ENCODE assay signal across 9 cellular contexts in genomic region chr11:61968758-61969390, GRCh38. TPM values are rescaled to one million over a fixed set of nuclear protein-coding genes. Genes with fewer than 3 reads are reported as not detected.
A peak's percentile ranks its signal among the peaks of the same experiment; 100 is the strongest.
DNase-seq lines count a peak whose midpoint lies in the region; ATAC-seq and TF ChIP-seq lines count a peak whose summit lies in the region.
"Had no signal": no experiment of that assay in that cellular context is flagged by ENCODE, and none has a peak within 500 bp of the region (broad histone marks: within the 10 kb centered on the region; RNA-seq: fewer than 3 reads in every experiment).

No MANE protein-coding gene starts in this region.

- peak overlapping the region; percentile 91 for H3K27ac ChIP-seq in cardiac muscle cell
- H3K27ac ChIP-seq in caudate nucleus (ENCODE audit: low read depth, low read length), result peak overlapping the region; percentile 99
- H3K27ac ChIP-seq in upper lobe of right lung, result peak overlapping the region; percentile 98

- TF ChIP-seq CTCF in cardiac muscle cell (IDR thresholded peaks at IDR 0.05; ENCODE audit: low read depth, low read length), result no peak
- TF ChIP-seq CTCF in mucosa of descending colon (IDR thresholded peaks at IDR 0.05), result no peak
- no peak for TF ChIP-seq CTCF in upper lobe of right lung (IDR thresholded peaks at IDR 0.05)

- peaks cover 34% of the 10 kb centered on the region for H3K4me1 ChIP-seq in cardiac muscle cell (ENCODE audit: low read depth)
- H3K4me1 ChIP-seq in mucosa of descending colon (ENCODE audit: low read depth), result peaks cover 52% of the 10 kb centered on the region
- H3K4me1 ChIP-seq in upper lobe of right lung, result peaks cover 61% of the 10 kb centered on the region

- no peaks in the 10 kb centered on the region for H3K9me3 ChIP-seq in cardiac muscle cell (ENCODE audit: low read depth)
- no peaks in the 10 kb centered on the region for H3K9me3 ChIP-seq in mucosa of descending colon
- no peaks in the 10 kb centered on the region for H3K9me3 ChIP-seq in upper lobe of right lung

- peak overlapping the region; percentile 92 for H3K4me3 ChIP-seq in cardiac muscle cell
- no peak overlapping the region for H3K4me3 ChIP-seq in mucosa of descending colon
- peak overlapping the region; percentile 99 for H3K4me3 ChIP-seq in upper lobe of right lung

- intact Hi-C loops in Right ventricle myocardium superior (cut with DNase I), result no loop called here
- intact Hi-C loops in mucosa of descending colon (cut with DNase I, micrococcal nuclease), result loop anchor here in 1 of 2 donors (5.0 kb wide), 1 partner anchor 78 kb away; no protein-coding TSS in a partner anchor
- intact Hi-C loops in upper lobe of right lung (cut with DNase I), result no loop called here

- no peaks in the 10 kb centered on the region for H3K27me3 ChIP-seq in cardiac muscle cell
- H3K27me3 ChIP-seq in upper lobe of right lung, result no peaks in the 10 kb centered on the region

- H3K36me3 ChIP-seq in cardiac muscle cell (peaks cover 16% of the 10 kb centered on the region), mucosa of descending colon (ENCODE audit: low read depth) (no peaks in the 10 kb centered on the region), upper lobe of right lung (peaks cover 24% of the 10 kb centered on the region)

- DNase-seq in cardiac muscle cell (ENCODE audit: low read depth in 1 of 2, low spot score in 1 of 2) (no peak), Right ventricle myocardium superior (no peak), caudate nucleus (lab: John Stamatoyannopoulos, UW) (no peak), mucosa of descending colon (peak in 2 of 3 donors; percentile 33 to 39), upper lobe of right lung (peak; percentile 45), SW480 (ENCODE audit: low spot score) (no peak)

- ATAC-seq in Right ventricle myocardium superior (ENCODE audit: poor library complexity) (no peak), mucosa of descending colon (no peak), upper lobe of right lung (no peak), HG03097 (IDR thresholded peaks at IDR 0.05; ENCODE audit: low FRiP score, unreplicated experiment) (no peak), HG03521 (IDR thresholded peaks at IDR 0.05; ENCODE audit: unreplicated experiment) (no peak)

RNA-seq across cellular contexts. Expression of gene FTH1, which starts 1.4 kb away (rescaled TPM):
- 679 and 858 TPM in 2 replicates for total RNA-seq in cardiac muscle cell
- polyA plus RNA-seq in cardiac muscle cell, result 2,885 and 3,180 TPM in 2 replicates
- 2,228 TPM for total RNA-seq in Right ventricle myocardium superior
- total RNA-seq in mucosa of descending colon, result 1,000 to 10,000 TPM; 3,081 to 6,795 (median 5,370) TPM
- total RNA-seq in upper lobe of right lung, result 4,022 TPM

RNA-seq across cellular contexts. Expression of gene BEST1, which starts 18.7 kb away (rescaled TPM):
- total RNA-seq in cardiac muscle cell (0.27 and 0.39 TPM in 2 replicates), Right ventricle myocardium superior (1.3 TPM), mucosa of descending colon (1 to 10 TPM in 2 of 3 donors, under 1 TPM in 1; 0.41 to 2.8 (median 1.8) TPM), upper lobe of right lung (9.6 TPM)
- 0.17 and 0.34 TPM in 2 replicates for polyA plus RNA-seq in cardiac muscle cell
- total RNA-seq: Daoy had no signal

RNA-seq across cellular contexts. Expression of gene RAB3IL1, which starts 51.5 kb away (rescaled TPM):
- 6.7 and 11.6 TPM in 2 replicates for total RNA-seq in cardiac muscle cell
- 8.3 and 14.6 TPM in 2 replicates for polyA plus RNA-seq in cardiac muscle cell
- 10.8 TPM for total RNA-seq in Right ventricle myocardium superior
- 10 to 100 TPM in 2 of 3 donors, 1 to 10 TPM in 1; 2.6 to 15.0 (median 11.8) TPM for total RNA-seq in mucosa of descending colon
- total RNA-seq in upper lobe of right lung, result 10.6 TPM

Comparison
In these comparisons a context has a peak if more than half of its experiments do, and no peak if none do; other contexts are left out.
1. DNase-seq: peak in mucosa of descending colon (2 of 3) and upper lobe of right lung (single experiment); none in cardiac muscle cell (0 of 2), Right ventricle myocardium superior (single experiment), caudate nucleus (0 of 61) and SW480 (single experiment).
2. Peak in every context shown above with its lines, with median percentiles within 50 percentile points of each other: H3K27ac ChIP-seq.